In the genomic region with DNA sequence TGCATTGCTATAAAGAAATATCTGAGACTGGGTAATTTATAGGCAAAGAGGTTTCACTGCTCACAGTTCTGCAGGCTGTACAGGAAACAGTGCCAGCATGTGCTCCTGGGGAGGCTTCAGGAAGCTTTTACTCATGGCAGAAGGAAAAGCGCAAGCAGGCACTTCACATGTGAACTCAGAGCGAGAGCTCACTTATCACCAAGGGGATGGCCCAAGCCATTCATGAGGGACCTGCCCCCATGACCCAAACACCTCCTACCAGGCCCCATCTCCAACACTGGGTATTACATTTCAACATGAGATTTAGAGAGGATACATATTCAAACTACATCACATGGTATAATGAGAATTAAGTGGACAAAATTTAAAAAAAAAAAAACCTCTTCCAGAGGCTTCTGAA, we compare ENCODE assay signal across 18 cellular contexts. TPM values are rescaled to one million over a fixed set of nuclear protein-coding genes. Genes with fewer than 3 reads are reported as not detected.
A peak's percentile ranks its signal among the peaks of the same experiment; 100 is the strongest.
DNase-seq lines count a peak whose midpoint lies in the region; ATAC-seq and TF ChIP-seq lines count a peak whose summit lies in the region.
"Had no signal": no experiment of that assay in that cellular context is flagged by ENCODE, and none has a peak within 500 bp of the region (broad histone marks: within the 10 kb centered on the region; RNA-seq: fewer than 3 reads in every experiment).

No MANE protein-coding gene starts in this region.

- TF ChIP-seq CTCF in CD4-positive, alpha-beta T cell (IDR thresholded peaks at IDR 0.05), result no peak

- CTCF ChIA-PET in activated CD4-positive, alpha-beta T cell treated with anti-CD3 and anti-CD28 coated beads for 36 hours (lab: Charles Lee), result interaction anchor here (0.6 to 1.1 kb wide), 4 partner anchors 14 to 562 kb away, joined by 3 to 5 read pairs (median 4); partner anchors contain the start of gene WASF2
- CTCF ChIA-PET in CD4-positive, alpha-beta T cell (lab: Charles Lee), result interaction anchor here (1.0 kb wide), 1 partner anchor 41 kb away, joined by 3 read pairs; no protein-coding TSS in a partner anchor

- peak overlapping the region; percentile 55 for H3K27ac Mint-ChIP-seq in activated CD4-positive, alpha-beta T cell treated with anti-CD3 and anti-CD28 coated beads for 36 hours
- H3K27ac Mint-ChIP-seq in CD4-positive, alpha-beta T cell, result peak overlapping the region; percentile 22
- H3K27ac Mint-ChIP-seq in activated T-helper 2 cell treated with anti-CD3 and anti-CD28 coated beads, Interferon-gamma antibody, Interleukin-2, Interleukin-4, amounts not matched to agents 10 μg/mL and 5 μg/mL and 100 μg/mL, durations not matched to agents 14 hours and 24 hours and 36 hours, result peak overlapping the region; percentile 38
- H3K27ac Mint-ChIP-seq in natural killer cell treated with Interleukin-12 subunit alpha and Interleukin-12 subunit beta and Interleukin-15 and Interleukin-18, amount 100 ng/mL, for 72 hours, result peak overlapping the region; percentile 25 to 76
- H3K27ac Mint-ChIP-seq: HFFc6 had no signal

- intact Hi-C loops in activated CD4-positive, alpha-beta T cell treated with anti-CD3 and anti-CD28 coated beads for 36 hours (cut with DNase I, micrococcal nuclease), result no loop called here
- intact Hi-C loops in CD4-positive, alpha-beta T cell (cut with DNase I, micrococcal nuclease), result no loop called here
- intact Hi-C loops in activated T-helper 2 cell treated with anti-CD3 and anti-CD28 coated beads, Interferon-gamma antibody, Interleukin-2, Interleukin-4, amounts not matched to agents 10 μg/mL and 5 μg/mL and 100 μg/mL, durations not matched to agents 14 hours and 24 hours and 36 hours (cut with micrococcal nuclease), result no loop called here

- no peaks in the 10 kb centered on the region for H3K9me3 ChIP-seq in CD4-positive, alpha-beta T cell (ENCODE audit: control insufficient read depth, low read length)
- H3K9me3 ChIP-seq: adrenal gland, esophagus squamous epithelium, right lobe of liver, suprapubic skin had no signal

- no peak overlapping the region for H3K4me3 Mint-ChIP-seq in activated CD4-positive, alpha-beta T cell treated with anti-CD3 and anti-CD28 coated beads for 36 hours
- no peak overlapping the region for H3K4me3 Mint-ChIP-seq in CD4-positive, alpha-beta T cell
- no peak overlapping the region for H3K4me3 Mint-ChIP-seq in activated T-helper 2 cell treated with anti-CD3 and anti-CD28 coated beads, Interferon-gamma antibody, Interleukin-2, Interleukin-4, amounts not matched to agents 10 μg/mL and 5 μg/mL and 100 μg/mL, durations not matched to agents 14 hours and 24 hours and 36 hours (ENCODE audit: low read depth)
- no peak overlapping the region for H3K4me3 Mint-ChIP-seq in natural killer cell treated with Interleukin-12 subunit alpha and Interleukin-12 subunit beta and Interleukin-15 and Interleukin-18, amount 100 ng/mL, for 72 hours
- H3K4me3 Mint-ChIP-seq: HFFc6, neural crest cell had no signal

- H3K36me3 Mint-ChIP-seq in activated CD4-positive, alpha-beta T cell treated with anti-CD3 and anti-CD28 coated beads for 36 hours (ENCODE audit: low read depth), result peaks cover 21% of the 10 kb centered on the region
- H3K36me3 Mint-ChIP-seq in CD4-positive, alpha-beta T cell (ENCODE audit: low read depth), result peaks cover 17% of the 10 kb centered on the region
- peaks cover 41% of the 10 kb centered on the region for H3K36me3 Mint-ChIP-seq in activated T-helper 2 cell treated with anti-CD3 and anti-CD28 coated beads, Interferon-gamma antibody, Interleukin-2, Interleukin-4, amounts not matched to agents 10 μg/mL and 5 μg/mL and 100 μg/mL, durations not matched to agents 14 hours and 24 hours and 36 hours (ENCODE audit: low read depth)
- peaks cover 6% of the 10 kb centered on the region for H3K36me3 Mint-ChIP-seq in natural killer cell treated with Interleukin-12 subunit alpha and Interleukin-12 subunit beta and Interleukin-15 and Interleukin-18, amount 100 ng/mL, for 72 hours

- ATAC-seq in activated CD4-positive, alpha-beta T cell treated with anti-CD3 and anti-CD28 coated beads for 36 hours, result peak; percentile 46
- ATAC-seq in CD4-positive, alpha-beta T cell (ENCODE audit: poor library complexity), result no peak
- ATAC-seq in natural killer cell treated with Interleukin-12 subunit alpha and Interleukin-12 subunit beta and Interleukin-15 and Interleukin-18, amount 100 ng/mL, for 72 hours, result peak; percentile 41 to 65
- no peak for ATAC-seq in GM21447 (IDR thresholded peaks at IDR 0.05; ENCODE audit: unreplicated experiment)
- ATAC-seq: left lobe of liver, right lobe of liver had no signal

- POLR2A ChIA-PET in activated CD4-positive, alpha-beta T cell treated with anti-CD3 and anti-CD28 coated beads for 36 hours (lab: Charles Lee), result no interaction called here
- POLR2A ChIA-PET in CD4-positive, alpha-beta T cell (lab: Charles Lee), result interaction anchor here (1.1 to 1.2 kb wide), 2 partner anchors 11 to 46 kb away, joined by 3 read pairs; no protein-coding TSS in a partner anchor

- no peaks in the 10 kb centered on the region for H3K27me3 Mint-ChIP-seq in activated CD4-positive, alpha-beta T cell treated with anti-CD3 and anti-CD28 coated beads for 36 hours
- H3K27me3 Mint-ChIP-seq in CD4-positive, alpha-beta T cell, result no peaks in the 10 kb centered on the region
- no peaks in the 10 kb centered on the region for H3K27me3 Mint-ChIP-seq in activated T-helper 2 cell treated with anti-CD3 and anti-CD28 coated beads, Interferon-gamma antibody, Interleukin-2, Interleukin-4, amounts not matched to agents 10 μg/mL and 5 μg/mL and 100 μg/mL, durations not matched to agents 14 hours and 24 hours and 36 hours (ENCODE audit: low read depth)
- H3K27me3 Mint-ChIP-seq in natural killer cell treated with Interleukin-12 subunit alpha and Interleukin-12 subunit beta and Interleukin-15 and Interleukin-18, amount 100 ng/mL, for 72 hours, result no peaks in the 10 kb centered on the region

- H3K9me3 Mint-ChIP-seq in activated CD4-positive, alpha-beta T cell treated with anti-CD3 and anti-CD28 coated beads for 36 hours (ENCODE audit: low read depth), result peaks cover 2% of the 10 kb centered on the region
- H3K9me3 Mint-ChIP-seq in CD4-positive, alpha-beta T cell, result no peaks in the 10 kb centered on the region
- peaks cover 3% of the 10 kb centered on the region for H3K9me3 Mint-ChIP-seq in activated T-helper 2 cell treated with anti-CD3 and anti-CD28 coated beads, Interferon-gamma antibody, Interleukin-2, Interleukin-4, amounts not matched to agents 10 μg/mL and 5 μg/mL and 100 μg/mL, durations not matched to agents 14 hours and 24 hours and 36 hours
- H3K9me3 Mint-ChIP-seq in natural killer cell treated with Interleukin-12 subunit alpha and Interleukin-12 subunit beta and Interleukin-15 and Interleukin-18, amount 100 ng/mL, for 72 hours, result no peaks in the 10 kb centered on the region
- H3K9me3 Mint-ChIP-seq: HFFc6, neural crest cell had no signal

- no peak overlapping the region for H3K27ac ChIP-seq in CD4-positive, alpha-beta T cell (ENCODE audit: low read depth, low read length)
- H3K27ac ChIP-seq: adrenal gland, coronary artery, hepatocyte, right lobe of liver, suprapubic skin had no signal

- H3K4me1 Mint-ChIP-seq in activated CD4-positive, alpha-beta T cell treated with anti-CD3 and anti-CD28 coated beads for 36 hours, result peaks cover 75% of the 10 kb centered on the region
- peaks cover 57% of the 10 kb centered on the region for H3K4me1 Mint-ChIP-seq in CD4-positive, alpha-beta T cell (ENCODE audit: low read depth)
- peaks cover 44% of the 10 kb centered on the region for H3K4me1 Mint-ChIP-seq in activated T-helper 2 cell treated with anti-CD3 and anti-CD28 coated beads, Interferon-gamma antibody, Interleukin-2, Interleukin-4, amounts not matched to agents 10 μg/mL and 5 μg/mL and 100 μg/mL, durations not matched to agents 14 hours and 24 hours and 36 hours (ENCODE audit: low read depth)
- H3K4me1 Mint-ChIP-seq in natural killer cell treated with Interleukin-12 subunit alpha and Interleukin-12 subunit beta and Interleukin-15 and Interleukin-18, amount 100 ng/mL, for 72 hours (ENCODE audit: low read depth in 2 of 2), result peaks cover 46 to 49% of the 10 kb centered on the region in 2 donors

- peak; percentile 44 for DNase-seq in activated CD4-positive, alpha-beta T cell treated with anti-CD3 and anti-CD28 coated beads for 36 hours
- DNase-seq in activated CD4-positive, alpha-beta T cell treated with anti-CD3 and anti-CD28 coated beads, Interleukin-2, amount 50 U/mL, for 1 hour, result no peak
- no peak for DNase-seq in CD4-positive, alpha-beta T cell
- DNase-seq in activated T-helper 2 cell treated with anti-CD3 and anti-CD28 coated beads, Interferon-gamma antibody, Interleukin-2, Interleukin-4, amounts not matched to agents 10 μg/mL and 5 μg/mL and 100 μg/mL, durations not matched to agents 14 hours and 24 hours and 36 hours (ENCODE audit: low spot score), result no peak
- DNase-seq in natural killer cell treated with Interleukin-12 subunit alpha and Interleukin-12 subunit beta and Interleukin-15 and Interleukin-18, amount 100 ng/mL, for 72 hours (ENCODE audit: low spot score), result no peak
- DNase-seq in NCI-H187 (lab: John Stamatoyannopoulos, UW), result no peak
- DNase-seq in SW 1271 (lab: John Stamatoyannopoulos, UW), result no peak
- DNase-seq: esophagus squamous epithelium, HFFc6, OCI-M1 had no signal

- no peaks in the 10 kb centered on the region for H3K27me3 ChIP-seq in CD4-positive, alpha-beta T cell (ENCODE audit: control insufficient read depth, insufficient read depth, low read length)
- H3K27me3 ChIP-seq: adrenal gland, esophagus squamous epithelium, hepatocyte, right lobe of liver, suprapubic skin had no signal

RNA-seq across cellular contexts. Expression of gene WASF2, which starts 13.7 kb away (rescaled TPM):
- total RNA-seq in activated CD4-positive, alpha-beta T cell treated with anti-CD3 and anti-CD28 coated beads for 36 hours, result 100 to 1,000 TPM; 104 to 132 TPM
- total RNA-seq in CD4-positive, alpha-beta T cell, result 100 to 1,000 TPM; 119 to 121 TPM
- 125 and 128 TPM in 2 replicates for total RNA-seq in activated T-helper 2 cell treated with anti-CD3 and anti-CD28 coated beads, Interferon-gamma antibody, Interleukin-2, Interleukin-4, amounts not matched to agents 10 μg/mL and 5 μg/mL and 100 μg/mL, durations not matched to agents 14 hours and 24 hours and 36 hours
- 100 to 1,000 TPM in 1 of 2 donors, 10 to 100 TPM in 1; 97.7 to 110 TPM for total RNA-seq in natural killer cell treated with Interleukin-12 subunit alpha and Interleukin-12 subunit beta and Interleukin-15 and Interleukin-18, amount 100 ng/mL, for 72 hours

Comparison
In these comparisons a context has a peak if more than half of its experiments do, and no peak if none do; other contexts are left out.
1. ATAC-seq: peak in activated CD4-positive, alpha-beta T cell treated with anti-CD3 and anti-CD28 coated beads for 36 hours (single experiment) and natural killer cell treated with Interleukin-12 subunit alpha and Interleukin-12 subunit beta and Interleukin-15 and Interleukin-18, amount 100 ng/mL, for 72 hours (2 of 2); none in CD4-positive, alpha-beta T cell (single experiment) and GM21447 (single experiment).
2. Peak in every context shown above with its lines, with median percentiles within 50 percentile points of each other: H3K27ac Mint-ChIP-seq.